ENCODE assay signal across 19 cellular contexts in the genomic region with DNA sequence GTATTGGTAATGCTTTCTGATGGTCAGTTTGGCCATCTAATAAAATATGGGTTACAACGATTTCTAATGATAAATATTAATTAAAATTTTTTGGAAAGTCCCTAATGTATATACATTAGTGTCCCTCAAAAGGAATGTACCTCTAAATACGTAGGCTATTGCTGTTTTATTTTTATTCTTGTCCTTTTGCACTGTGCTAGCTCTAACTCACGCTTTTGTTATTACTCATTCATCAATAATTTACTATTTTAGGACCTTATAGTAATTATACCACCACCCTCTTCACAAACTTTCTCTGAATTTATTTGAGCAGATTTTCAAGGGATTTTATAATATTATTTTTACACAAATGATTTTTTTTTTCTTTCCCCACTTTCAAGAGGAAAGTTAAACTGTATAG.
"Had no signal": no experiment of that assay in that cellular context is flagged by ENCODE, and none has a peak within 500 bp of the region (broad histone marks: within the 10 kb centered on the region; RNA-seq: fewer than 3 reads in every experiment).

No MANE protein-coding gene starts in this region.

- H3K27me3 ChIP-seq: esophagus muscularis mucosa, gastroesophageal sphincter, tibial nerve, uterus had no signal

- H3K4me1 ChIP-seq: esophagus muscularis mucosa, gastroesophageal sphincter, lower lobe of right lung, tibial nerve, uterus had no signal

- FAIRE-seq: bronchial epithelial cell, endothelial cell of umbilical vein had no signal

- H3K9me3 ChIP-seq: esophagus muscularis mucosa, gastroesophageal sphincter, lower lobe of right lung, tibial nerve, uterus had no signal

- DNase-seq: activated CD4-positive, alpha-beta memory T cell treated with anti-CD3 and anti-CD28 coated beads, Interleukin-2, amount 10 ng/mL, durations not matched to agents 7 days and 5 days; activated CD4-positive, alpha-beta T cell treated with anti-CD3 and anti-CD28 coated beads for 48 hours; activated CD4-positive, CD25-positive, alpha-beta regulatory T cell; activated CD8-positive, alpha-beta memory T cell treated with anti-CD3 and anti-CD28 coated beads, Interleukin-2, amount 10 ng/mL, durations not matched to agents 7 days and 5 days; effector memory CD4-positive, alpha-beta T cell; immature natural killer cell; lower lobe of right lung; nephron progenitor cell; nucleus accumbens; retina; stimulated activated CD4-positive, alpha-beta T cell treated with anti-CD3 and anti-CD28 coated beads, Interleukin-2, amount 100 ng/mL, for 24 hours; stimulated activated naive CD4-positive, alpha-beta T cell treated with Interleukin-2 at 50 U/mL for 16 hours; T-helper 9 cell; uterus had no signal

- ATAC-seq: activated CD8-positive, alpha-beta memory T cell treated with anti-CD3 and anti-CD28 coated beads, Interleukin-2, amount 10 ng/mL, durations not matched to agents 7 days and 5 days; gastroesophageal sphincter; lower lobe of right lung had no signal

- H3K27ac ChIP-seq: esophagus muscularis mucosa, gastroesophageal sphincter, lower lobe of right lung, tibial nerve, uterus had no signal

- H3K36me3 ChIP-seq: esophagus muscularis mucosa, gastroesophageal sphincter, lower lobe of right lung, tibial nerve, uterus had no signal

- H3K4me3 ChIP-seq: esophagus muscularis mucosa, gastroesophageal sphincter, lower lobe of right lung, tibial nerve, uterus had no signal
